In genomic region chrX:30653415-30654131, GRCh38 we compare ENCODE assay signal across 8 cellular contexts. TPM values are rescaled to one million over a fixed set of nuclear protein-coding genes. Genes with fewer than 3 reads are reported as not detected.
A peak's percentile ranks its signal among the peaks of the same experiment; 100 is the strongest.
DNase-seq lines count a peak whose midpoint lies in the region; ATAC-seq, FAIRE-seq and TF ChIP-seq lines count a peak whose summit lies in the region.

Gene GK (plus strand): TSS chrX:30653423. CDS start chrX:30653538, 115 bp downstream.

- peak within 1 kb of the TSS; percentile 50 for H3K4me3 ChIP-seq in A549
- H3K4me3 ChIP-seq in coronary artery: peak within 1 kb of the TSS; percentile 71
- peak within 1 kb of the TSS; percentile 56 to 69 for H3K4me3 ChIP-seq in testis

- CTCF ChIA-PET in A549 (lab: Yijun Ruan, JAX): interaction anchor here (0.9 kb wide), 1 partner anchor 84 kb away, joined by 3 read pairs; no protein-coding TSS in a partner anchor

- WGBS in A549 (ENCODE audit: missing lambda C conversion rate): 49% methylated on average over 11 of the region's 53 CpGs
- WGBS in testis, 2 donors: 2% methylated on average over 22 of the region's 53 CpGs; no CpG with 5 or more reads in 1 of the 2 donors

- DNase-seq in A549 (ENCODE audit: low read depth in 1 of 2, low spot score in 1 of 2) (no peak), coronary artery (ENCODE audit: low spot score) (peak; percentile 79), lung microvascular endothelial cell (ENCODE audit: low read depth in 2 of 2) (peak; percentile 3 to 26), testis (no peak), NCI-H128 (lab: John Stamatoyannopoulos, UW; ENCODE audit: unreplicated experiment) (no peak)

- H3K36me3 ChIP-seq in testis (ENCODE audit: low read depth, missing control alignments): no peaks in the 10 kb centered on the region

- peak within 1 kb of the TSS; percentile 71 for H3K4me2 ChIP-seq in A549

- H3K9me3 ChIP-seq in A549 (no peaks in the 10 kb centered on the region), testis (no peaks in the 10 kb centered on the region)

- no peaks in the 10 kb centered on the region for H3K27me3 ChIP-seq in testis

- peak within 1 kb of the TSS; percentile 54 to 85; a peak in 5 of 6 replicates for H3K27ac ChIP-seq in A549
- peak within 1 kb of the TSS; percentile 65 to 68 for H3K27ac ChIP-seq in coronary artery
- peak within 1 kb of the TSS in 1 of 2 donors; percentile 11 for H3K27ac ChIP-seq in testis

- ATAC-seq in A549 (peak; percentile 43 to 45), GM18505 (IDR thresholded peaks at IDR 0.05; ENCODE audit: unreplicated experiment) (peak; percentile 5), HG03025 (IDR thresholded peaks at IDR 0.05; ENCODE audit: low FRiP score, unreplicated experiment) (peak; percentile 10), SK-N-SH treated with all-trans-retinoic acid at 6 μM for 48 hours (peak; percentile 25)

- no peak for FAIRE-seq in A549 (lab: Jason Lieb, UNC)

- TF ChIP-seq RAD21 in A549 (conservative IDR thresholded peaks at IDR 0.05 in 1 of 2, IDR thresholded peaks at IDR 0.05 in 1 of 2): no peak

- TF ChIP-seq EP300 in A549 (IDR thresholded peaks at IDR 0.05): no peak

- intact Hi-C loops in testis (cut with DNase I; ENCODE audit: low total_unique reads): no loop called here

- H3K4me1 ChIP-seq in A549 (no peaks in the 10 kb centered on the region), testis (no peaks in the 10 kb centered on the region)

- POLR2A ChIA-PET in A549 (lab: Yijun Ruan, JAX): no interaction called here

- TF ChIP-seq POLR2A in A549 (IDR thresholded peaks at IDR 0.05; ENCODE audit: low read length): no peak
- no peak for TF ChIP-seq POLR2A in GM18505 (IDR thresholded peaks at IDR 0.05; ENCODE audit: borderline replicate concordance, extremely low read depth, insufficient read depth, insufficient read length)
- no peak for TF ChIP-seq POLR2A in testis (IDR thresholded peaks at IDR 0.05)

- no peak for TF ChIP-seq CTCF in A549 (IDR thresholded peaks at IDR 0.05)
- no peak for TF ChIP-seq CTCF in coronary artery (IDR thresholded peaks at IDR 0.05)
- TF ChIP-seq CTCF in testis (IDR thresholded peaks at IDR 0.05): no peak

TF ChIP-seq in A549, 52 proteins besides CTCF, POLR2A, EP300 and RAD21:
- TF ChIP-seq SMC3 (IDR thresholded peaks at IDR 0.05) (no peak), CBX2 (IDR thresholded peaks at IDR 0.05; ENCODE audit: borderline replicate concordance, low read depth) (no peak), PHF8 (IDR thresholded peaks at IDR 0.05; ENCODE audit: borderline replicate concordance, low read depth) (peak; percentile 55), ESRRA (IDR thresholded peaks at IDR 0.05; ENCODE audit: borderline replicate concordance, low read length) (no peak)

TF ChIP-seq in SK-N-SH treated with all-trans-retinoic acid at 6 μM for 48 hours, 23 proteins besides CTCF, POLR2A, EP300 and RAD21:
- no peak for TF ChIP-seq CSRNP3 (CRISPR knock-in tag; IDR thresholded peaks at IDR 0.05)
- TF ChIP-seq ZNF70 (CRISPR knock-in tag; IDR thresholded peaks at IDR 0.05): no peak
- TF ChIP-seq TCF4 (CRISPR knock-in tag; IDR thresholded peaks at IDR 0.05; ENCODE audit: borderline replicate concordance): no peak
- TF ChIP-seq ZNF8 (CRISPR knock-in tag; IDR thresholded peaks at IDR 0.05): no peak

RNA-seq across cellular contexts. Expression of gene GK, which starts in this region (rescaled TPM):
- polyA plus RNA-seq in A549 (2011; rRNA removed) (5.1 and 7.1 TPM in 2 replicates), A549 (2017; fragmentation: RNase III; extraction: RNeasy Plus Mini Kit Qiagen cat#74134 plus additional on column Dnase treatment) (1.3 to 1.5 TPM (median 1.4 TPM) in 3 replicates), testis (ENCODE audit: insufficient read depth, low read depth, low replicate concordance) (10.5 TPM)
- 1.3 and 1.5 TPM in 2 replicates for polyA plus RNA-seq in A549 (2012; cell fraction: cytosol; rRNA removed)
- 1.4 TPM in 2 replicates for polyA plus RNA-seq in A549 (2012; cell fraction: nucleus; rRNA removed)
- polyA minus RNA-seq in A549 (2011; rRNA and poly(A)+ RNA removed): 1.7 and 3.5 TPM in 2 replicates
- total RNA-seq in lung microvascular endothelial cell (3.9 and 4.0 TPM in 2 replicates), testis (1 to 10 TPM; 3.3 to 5.0 TPM)

Comparison
In these comparisons a context has a peak if more than half of its experiments do, and no peak if none do; other contexts are left out.
1. DNase-seq: peak in coronary artery (single experiment) and lung microvascular endothelial cell (2 of 2); none in A549 (0 of 2), testis (single experiment) and NCI-H128 (single experiment).
2. Peak in every context shown above with its lines, with median percentiles within 50 percentile points of each other: ATAC-seq and H3K4me3 ChIP-seq.